9 cellular contexts compared by ENCODE assay signal in genomic region chr14:21241218-21241819, GRCh38. TPM values are rescaled to one million over a fixed set of nuclear protein-coding genes. Genes with fewer than 3 reads are reported as not detected.
DNase-seq lines count a peak whose midpoint lies in the region; ATAC-seq, FAIRE-seq and TF ChIP-seq lines count a peak whose summit lies in the region.
"Had no signal": no experiment of that assay in that cellular context is flagged by ENCODE, and none has a peak within 500 bp of the region (broad histone marks: within the 10 kb centered on the region; RNA-seq: fewer than 3 reads in every experiment).

No MANE protein-coding gene starts in this region.

- peaks cover 95% of the 10 kb centered on the region for H4K20me1 ChIP-seq in SU-DHL-6 (ENCODE audit: low read depth, low read length)

- no peak overlapping the region for H3K9ac ChIP-seq in SU-DHL-6 (ENCODE audit: low read length)

- H3K4me3 ChIP-seq in A549 (no peak overlapping the region), SU-DHL-6 (ENCODE audit: insufficient read depth, low read length, poor library complexity, severe bottlenecking) (no peak overlapping the region)

- peaks cover 73% of the 10 kb centered on the region for H3F3A ChIP-seq in SU-DHL-6 (ENCODE audit: insufficient read depth)

- DNase-seq in A549 (ENCODE audit: low read depth in 1 of 2, low spot score in 1 of 2) (peak in 1 of 2 experiments; percentile 25), GM03348 (ENCODE audit: low spot score) (peak; percentile 44), glomerular endothelial cell (ENCODE audit: extremely low read depth, low read depth, low spot score) (peak; percentile 31), NCI-H82 treated with DMSO at 0.1 percent for 48 hours (lab: John Stamatoyannopoulos, UW; ENCODE audit: unreplicated experiment) (no peak), GOT3 (lab: John Stamatoyannopoulos, UW) (no peak)
- no peak for DNase-seq in activated CD4-positive, CD25-positive, alpha-beta regulatory T cell treated with anti-CD3 and anti-CD28 coated beads, Interleukin-2, amount 50 U/mL, for 72 hours
- DNase-seq: NCI-H526 had no signal

- H3K27ac ChIP-seq in A549 (no peak overlapping the region), SU-DHL-6 (ENCODE audit: low read depth, low read length) (no peak overlapping the region)

- CTCF ChIA-PET in A549 (lab: Yijun Ruan, JAX), result interaction anchor here (1.1 to 1.9 kb wide), 7 partner anchors 8 to 54 kb away, joined by 3 to 8 read pairs (median 6); no protein-coding TSS in a partner anchor

- ATAC-seq in A549 (no peak), GM21723 (IDR thresholded peaks at IDR 0.05; ENCODE audit: unreplicated experiment) (no peak)

- no peak overlapping the region for H3K4me2 ChIP-seq in A549
- H3K4me2 ChIP-seq in SU-DHL-6 (ENCODE audit: low read depth, low read length, poor library complexity, severe bottlenecking), result no peak overlapping the region

- 86% methylated on average over 1 of the region's 1 CpG for WGBS in A549 (ENCODE audit: missing lambda C conversion rate)

- TF ChIP-seq CTCF in A549 (IDR thresholded peaks at IDR 0.05), result peak; percentile 53
- peak; percentile 23 for TF ChIP-seq CTCF in SU-DHL-6 (IDR thresholded peaks at IDR 0.05; ENCODE audit: insufficient read depth, low read length, poor library complexity, severe bottlenecking)

- peaks cover 53% of the 10 kb centered on the region for H3K36me3 ChIP-seq in SU-DHL-6 (ENCODE audit: low read length)

- H3K9me3 ChIP-seq in A549 (no peaks in the 10 kb centered on the region), SU-DHL-6 (ENCODE audit: insufficient read depth, low read length) (no peaks in the 10 kb centered on the region)

- peaks cover 100% of the 10 kb centered on the region for H3K79me2 ChIP-seq in SU-DHL-6 (ENCODE audit: insufficient read depth, low read length)

- no peak overlapping the region for H2AFZ ChIP-seq in SU-DHL-6 (ENCODE audit: low read depth, low read length, severe bottlenecking)

- no peak for TF ChIP-seq EP300 in A549 (IDR thresholded peaks at IDR 0.05)

- no peaks in the 10 kb centered on the region for H3K9me2 ChIP-seq in SU-DHL-6 (replicated peaks; ENCODE audit: insufficient read depth, low read length)

- POLR2A ChIA-PET in A549 (lab: Yijun Ruan, JAX), result no interaction called here

- no peak for FAIRE-seq in A549 (lab: Jason Lieb, UNC)

- no peaks in the 10 kb centered on the region for H3K27me3 ChIP-seq in SU-DHL-6 (ENCODE audit: low read length)

- peaks cover 59% of the 10 kb centered on the region for H3K4me1 ChIP-seq in A549

- TF ChIP-seq RAD21 in A549 (conservative IDR thresholded peaks at IDR 0.05 in 1 of 2, IDR thresholded peaks at IDR 0.05 in 1 of 2), result peak; percentile 11 to 42; a peak in 1 of 5 replicates

- no peak for TF ChIP-seq POLR2A in A549 (IDR thresholded peaks at IDR 0.05; ENCODE audit: low read length)

TF ChIP-seq in A549, 52 proteins besides CTCF, POLR2A, EP300 and RAD21:
- no peak for TF ChIP-seq MYC (IDR thresholded peaks at IDR 0.05; ENCODE audit: borderline replicate concordance, low read length)
- no peak for TF ChIP-seq ATOH8 (CRISPR knock-in tag; IDR thresholded peaks at IDR 0.05; ENCODE audit: low read depth)
- TF ChIP-seq HOXA7 (CRISPR knock-in tag; IDR thresholded peaks at IDR 0.05), result 0 out of 2 replicates have a peak, but pooled peaks have one; percentile 30
- TF ChIP-seq NFE2L2 (conservative IDR thresholded peaks at IDR 0.05; ENCODE audit: low read length), result no peak
- TF ChIP-seq ZFP36 (IDR thresholded peaks at IDR 0.05; ENCODE audit: borderline replicate concordance, partially characterized antibody), result no peak
- TF ChIP-seq MAFK (IDR thresholded peaks at IDR 0.05; ENCODE audit: partially characterized antibody), result peak; percentile 33
- no peak for TF ChIP-seq MAX (IDR thresholded peaks at IDR 0.05)
- no peak for TF ChIP-seq JUN (IDR thresholded peaks at IDR 0.05)
- TF ChIP-seq CHD2 (IDR thresholded peaks at IDR 0.05; ENCODE audit: low read length, partially characterized antibody), result no peak
- no peak for TF ChIP-seq CEBPB (IDR thresholded peaks at IDR 0.05)

RNA-seq across cellular contexts. Expression of gene HNRNPC, which starts 27.9 kb away (rescaled TPM):
- polyA plus RNA-seq in A549 (2011; rRNA removed) (1,057 and 1,207 TPM in 2 replicates), A549 (2017; fragmentation: RNase III; extraction: RNeasy Plus Mini Kit Qiagen cat#74134 plus additional on column Dnase treatment) (1,069 to 1,196 TPM (median 1,087 TPM) in 3 replicates)
- polyA plus RNA-seq in A549 (2012; cell fraction: cytosol; rRNA removed), result 399 and 453 TPM in 2 replicates
- polyA plus RNA-seq in A549 (2012; cell fraction: nucleus; rRNA removed), result 407 and 724 TPM in 2 replicates
- polyA minus RNA-seq in A549 (2011; rRNA and poly(A)+ RNA removed), result 580 and 783 TPM in 2 replicates
- 537 and 719 TPM in 2 replicates for total RNA-seq in glomerular endothelial cell

RNA-seq across cellular contexts. Expression of gene RPGRIP1, which starts 38.6 kb away (rescaled TPM):
- polyA plus RNA-seq in A549 (2011; rRNA removed) (0.87 and 1.5 TPM in 2 replicates), A549 (2017; fragmentation: RNase III; extraction: RNeasy Plus Mini Kit Qiagen cat#74134 plus additional on column Dnase treatment) (0.26 to 0.37 TPM (median 0.26 TPM) in 3 replicates)
- 0.20 and 0.23 TPM in 2 replicates for polyA plus RNA-seq in A549 (2012; cell fraction: cytosol; rRNA removed)
- polyA plus RNA-seq in A549 (2012; cell fraction: nucleus; rRNA removed), result 0.22 and 0.30 TPM in 2 replicates
- polyA minus RNA-seq in A549 (2011; rRNA and poly(A)+ RNA removed), result 0.29 and 1.4 TPM in 2 replicates
- not detected in 2 replicates for total RNA-seq in glomerular endothelial cell

Comparison
In these comparisons a context has a peak if more than half of its experiments do, and no peak if none do; other contexts are left out.
1. DNase-seq: peak in GM03348 (single experiment) and glomerular endothelial cell (single experiment); none in NCI-H82 treated with DMSO at 0.1 percent for 48 hours (single experiment), activated CD4-positive, CD25-positive, alpha-beta regulatory T cell treated with anti-CD3 and anti-CD28 coated beads, Interleukin-2, amount 50 U/mL, for 72 hours (single experiment) and GOT3 (single experiment).